2 cellular contexts compared by ENCODE assay signal in the genomic region with DNA sequence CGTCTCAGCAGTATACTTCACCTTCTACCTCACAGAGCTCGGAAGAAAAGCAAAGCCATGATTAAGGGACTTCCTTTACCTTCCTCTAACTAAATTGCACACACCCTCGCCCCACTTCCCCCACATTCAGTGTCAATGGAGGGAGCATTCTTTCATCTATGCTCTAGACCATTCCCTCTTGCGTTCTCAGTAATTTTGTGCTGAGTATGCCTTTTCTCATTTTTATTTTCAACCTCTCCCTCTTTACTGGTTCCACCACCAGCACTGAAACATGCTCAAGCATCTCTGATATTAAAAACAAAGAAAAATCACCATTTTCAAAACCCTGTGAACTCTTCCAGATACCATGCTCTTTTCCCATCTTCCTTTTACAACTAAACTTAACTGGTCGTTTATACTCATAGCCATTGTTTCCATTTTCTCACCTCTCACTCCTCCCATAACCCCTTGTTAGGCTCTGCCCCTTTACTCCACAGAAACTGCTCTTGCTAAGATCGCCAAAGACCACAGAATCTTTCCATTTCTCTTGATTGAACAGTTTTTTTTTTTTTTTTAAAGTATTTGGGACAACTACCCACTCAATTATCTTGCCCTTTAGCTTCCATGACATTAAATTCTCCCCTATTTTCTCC.
TF ChIP-seq lines count a peak whose summit lies in the region.

No MANE protein-coding gene starts in this region.

TF ChIP-seq in A549, 52 proteins besides CTCF, POLR2A, EP300 and RAD21:
- TF ChIP-seq MAFK (IDR thresholded peaks at IDR 0.05; ENCODE audit: partially characterized antibody): peak; percentile 66
- no peak for TF ChIP-seq RNF2 (IDR thresholded peaks at IDR 0.05; ENCODE audit: borderline replicate concordance, low read depth)

TF ChIP-seq in K562, 482 proteins besides CTCF, POLR2A, EP300 and RAD21:
- TF ChIP-seq DPF2 (IDR thresholded peaks at IDR 0.05): no peak
- peak; percentile 43; the same call in 1 of the 2 replicates for TF ChIP-seq MAFG (tag; conservative IDR thresholded peaks at IDR 0.05)
- TF ChIP-seq C11orf30 (IDR thresholded peaks at IDR 0.05; ENCODE audit: low read depth): peak; percentile 43; the same call in 1 of the 2 replicates
- no peak for TF ChIP-seq LEF1 (IDR thresholded peaks at IDR 0.05)
- TF ChIP-seq ZSCAN32 (CRISPR knock-in tag; IDR thresholded peaks at IDR 0.05): no peak
- 0 out of 2 replicates have a peak, but pooled peaks have one; percentile 33 for TF ChIP-seq MAFF (IDR thresholded peaks at IDR 0.05; ENCODE audit: low read length)
- peak; percentile 79 for TF ChIP-seq ZNF316 (IDR thresholded peaks at IDR 0.05)
TF ChIP-seq in K562: peak in this region for 4.
